18 cellular contexts compared by ENCODE assay signal in genomic region chr2:151657667-151658076, GRCh38.
"Had no signal": no experiment of that assay in that cellular context is flagged by ENCODE, and none has a peak within 500 bp of the region (broad histone marks: within the 10 kb centered on the region; RNA-seq: fewer than 3 reads in every experiment).

No MANE protein-coding gene starts in this region.

- H3K36me3 ChIP-seq: left lung, neural progenitor cell, thyroid gland had no signal

- H3K4me1 ChIP-seq: foreskin keratinocyte, left lung, neural progenitor cell, thyroid gland had no signal

- ATAC-seq: activated CD4-positive, CD25-positive, alpha-beta regulatory T cell treated with anti-CD3 and anti-CD28 coated beads, Interleukin-2, amount 50 U/mL, for 24 hours; foreskin keratinocyte; left lung; naive thymus-derived CD8-positive, alpha-beta T cell; stimulated activated naive CD8-positive, alpha-beta T cell treated with anti-CD3 and anti-CD28 coated beads, Interleukin-15, Interleukin-2, amounts not matched to agents 100 U/mL and 50 U/mL, for 24 hours had no signal

- DNase-seq: activated CD4-positive, alpha-beta T cell treated with anti-CD3 and anti-CD28 coated beads, Interleukin-2, amount 10 ng/mL, durations not matched to agents 7 days and 5 days; activated gamma-delta T cell treated with Interleukin-2 at 50 U/mL for 16 hours; activated T-cell treated with anti-CD3 and anti-CD28 coated beads, Interleukin-2, amount 50 U/mL, for 1 hour; aorta; cerebellar nuclear complex; foreskin keratinocyte; left lung; naive thymus-derived CD8-positive, alpha-beta T cell; retina; stimulated activated CD4-positive, alpha-beta T cell treated with anti-CD3 and anti-CD28 coated beads, Interleukin-4, amount 100 ng/mL, for 4 hours; stimulated activated naive CD8-positive, alpha-beta T cell treated with anti-CD3 and anti-CD28 coated beads, Interleukin-15, Interleukin-2, amounts not matched to agents 100 U/mL and 50 U/mL, for 24 hours; substantia nigra; thyroid gland had no signal

- H3K4me2 ChIP-seq: neural progenitor cell had no signal

- H2AFZ ChIP-seq: neural progenitor cell had no signal

- H3K27me3 ChIP-seq: left lung, neural progenitor cell, thyroid gland had no signal

- H3K4me3 ChIP-seq: left lung, lung, neural progenitor cell, thyroid gland had no signal

- H3K9ac ChIP-seq: neural progenitor cell had no signal

- H3K9me3 ChIP-seq: left lung, thyroid gland had no signal

- H3K27ac ChIP-seq: epithelial cell of prostate, foreskin keratinocyte, left lung, neural progenitor cell, thyroid gland, VCaP had no signal
